1 cellular context compared by ENCODE assay signal in the genomic region with DNA sequence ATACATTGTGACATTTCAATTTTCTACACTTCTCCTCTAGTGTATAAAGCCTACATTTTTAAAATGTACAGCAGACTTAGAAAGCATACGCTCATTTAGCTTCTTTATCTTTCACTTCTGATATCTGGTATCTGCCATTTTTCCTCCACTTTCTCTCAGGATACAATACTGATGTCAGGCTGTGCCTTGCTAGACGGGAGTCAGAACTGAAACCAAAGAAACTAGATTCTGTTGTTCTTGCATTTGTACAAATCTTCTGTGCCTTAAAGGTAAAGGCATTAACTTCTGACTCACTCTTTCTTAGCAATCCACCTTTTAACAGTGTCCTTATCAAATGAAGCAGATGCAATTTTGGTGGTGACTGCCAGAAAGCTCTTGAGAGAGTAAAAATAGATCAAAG.
TF ChIP-seq lines count a peak whose summit lies in the region.

No MANE protein-coding gene starts in this region.

TF ChIP-seq in GM23338, 12 proteins besides CTCF, POLR2A, EP300 and RAD21 (continued from another document):
- no peak for TF ChIP-seq ZNF462 (CRISPR knock-in tag; IDR thresholded peaks at IDR 0.05)
